ENCODE assay signal across 2 cellular contexts in the genomic region with DNA sequence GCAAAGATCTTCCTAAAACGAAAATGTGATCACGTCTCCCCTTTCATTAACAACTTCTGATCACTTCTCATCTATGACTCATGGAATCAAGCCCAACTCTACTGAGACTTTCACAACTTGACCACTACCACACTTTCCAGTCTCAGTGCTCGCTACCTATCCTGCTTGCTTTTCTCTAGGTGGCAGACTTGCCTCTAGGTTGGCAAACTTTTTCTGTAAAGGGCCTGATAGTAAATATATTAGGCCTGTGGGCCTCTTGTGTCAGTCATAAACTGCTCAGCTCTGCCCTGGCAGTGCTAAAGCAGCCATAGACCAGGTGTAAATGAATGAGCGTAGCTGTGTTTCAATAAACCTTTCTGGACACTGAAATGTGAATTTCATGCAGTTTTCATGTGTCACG.
TF ChIP-seq lines count a peak whose summit lies in the region.

No MANE protein-coding gene starts in this region.

TF ChIP-seq in HCT116, 20 proteins besides CTCF, POLR2A, EP300 and RAD21:
- no peak for TF ChIP-seq POLR2AphosphoS5 (IDR thresholded peaks at IDR 0.05; ENCODE audit: low read depth, low read length)

TF ChIP-seq in H1, 55 proteins besides CTCF, POLR2A, EP300 and RAD21:
- TF ChIP-seq MAFK (IDR thresholded peaks at IDR 0.05; ENCODE audit: low read depth, low read length) (no peak), KDM4A (IDR thresholded peaks at IDR 0.05; ENCODE audit: low read depth, low read length, severe bottlenecking) (no peak), RNF2 (IDR thresholded peaks at IDR 0.05; ENCODE audit: borderline replicate concordance, low read depth, low read length, missing control alignments, poor library complexity, severe bottlenecking) (no peak), CHD1 (IDR thresholded peaks at IDR 0.05; ENCODE audit: low read depth, low read length) (no peak), SP4 (IDR thresholded peaks at IDR 0.05; ENCODE audit: low read length) (no peak), TBP (IDR thresholded peaks at IDR 0.05; ENCODE audit: low read depth, low read length) (no peak), CREB1 (IDR thresholded peaks at IDR 0.05) (no peak), NANOG (IDR thresholded peaks at IDR 0.05; ENCODE audit: insufficient read depth, low read depth, low read length, poor library complexity, severe bottlenecking) (no peak)
